Comparison of ENCODE assay signal across 1 cellular context in genomic region chr12:56299853-56300643, GRCh38.
TF ChIP-seq lines count a peak whose summit lies in the region.

TSS of gene CS (minus strand) at chr12:56300330. CDS start at chr12:56300201, 129 bp downstream.

TF ChIP-seq in HepG2, 621 proteins besides CTCF, POLR2A, EP300 and RAD21 (continued from another document and continues in another):
- no peak for TF ChIP-seq KLF12 (CRISPR knock-in tag; IDR thresholded peaks at IDR 0.05; ENCODE audit: borderline replicate concordance)
- peak; percentile 87 for TF ChIP-seq POLR2G (IDR thresholded peaks at IDR 0.05; ENCODE audit: low read depth, low read length)
- peak; percentile 60 for TF ChIP-seq CREM (IDR thresholded peaks at IDR 0.05)
- TF ChIP-seq CREM (CRISPR knock-in tag; IDR thresholded peaks at IDR 0.05) = no peak
- TF ChIP-seq ZNF12 (CRISPR knock-in tag; IDR thresholded peaks at IDR 0.05) = 0 out of 2 replicates have a peak, but pooled peaks have one; percentile 23
- no peak for TF ChIP-seq NR2F2 (IDR thresholded peaks at IDR 0.05; ENCODE audit: borderline replicate concordance, low read depth)
- TF ChIP-seq ZNF512B (CRISPR knock-in tag; IDR thresholded peaks at IDR 0.05; ENCODE audit: borderline replicate concordance) = no peak
- TF ChIP-seq KIAA2018 (CRISPR knock-in tag; IDR thresholded peaks at IDR 0.05; ENCODE audit: borderline replicate concordance) = peak; percentile 80; the same call in 1 of the 2 replicates
- peak; percentile 20; the same call in 1 of the 2 replicates for TF ChIP-seq TFDP1 (CRISPR knock-in tag; IDR thresholded peaks at IDR 0.05; ENCODE audit: borderline replicate concordance)
- TF ChIP-seq ZNF354B (CRISPR knock-in tag; IDR thresholded peaks at IDR 0.05) = peak; percentile 70; the same call in 1 of the 2 replicates
- 0 out of 2 replicates have a peak, but pooled peaks have one; percentile 3 for TF ChIP-seq RXRB (CRISPR knock-in tag; IDR thresholded peaks at IDR 0.05; ENCODE audit: borderline replicate concordance)
- no peak for TF ChIP-seq ATF2 (CRISPR knock-in tag; IDR thresholded peaks at IDR 0.05)
- 0 out of 2 replicates have a peak, but pooled peaks have one; percentile 2 for TF ChIP-seq ZNF777 (CRISPR knock-in tag; IDR thresholded peaks at IDR 0.05)
- no peak for TF ChIP-seq ONECUT2 (CRISPR knock-in tag; IDR thresholded peaks at IDR 0.05)
- peak; percentile 70 for TF ChIP-seq AGO1 (IDR thresholded peaks at IDR 0.05; ENCODE audit: low read depth, low read length, poor library complexity, severe bottlenecking)
- TF ChIP-seq ZNF564 (CRISPR knock-in tag; IDR thresholded peaks at IDR 0.05) = 0 out of 2 replicates have a peak, but pooled peaks have one; percentile 38
- TF ChIP-seq DMAP1 (CRISPR knock-in tag; IDR thresholded peaks at IDR 0.05) = peak; percentile 85; the same call in 1 of the 2 replicates
- peak; percentile 81 for TF ChIP-seq MEIS1 (CRISPR knock-in tag; IDR thresholded peaks at IDR 0.05; ENCODE audit: borderline replicate concordance)
- no peak for TF ChIP-seq MAFG (CRISPR knock-in tag; IDR thresholded peaks at IDR 0.05)
- TF ChIP-seq CBFB (CRISPR knock-in tag; IDR thresholded peaks at IDR 0.05) = peak; percentile 74
- TF ChIP-seq ZNF20 (CRISPR knock-in tag; IDR thresholded peaks at IDR 0.05) = no peak
- TF ChIP-seq IRF9 (CRISPR knock-in tag; IDR thresholded peaks at IDR 0.05; ENCODE audit: borderline replicate concordance) = peak; percentile 77; the same call in 1 of the 2 replicates
- TF ChIP-seq CEBPG (CRISPR knock-in tag; IDR thresholded peaks at IDR 0.05) = no peak
- TF ChIP-seq ZNF768 (CRISPR knock-in tag; IDR thresholded peaks at IDR 0.05) = peak; percentile 51; the same call in 1 of the 2 replicates
- TF ChIP-seq ZEB1 (IDR thresholded peaks at IDR 0.05; ENCODE audit: insufficient replicate concordance, low read depth) = no peak
- TF ChIP-seq ZNF772 (CRISPR knock-in tag; IDR thresholded peaks at IDR 0.05) = 0 out of 2 replicates have a peak, but pooled peaks have one; percentile 37
- TF ChIP-seq ZNF350 (CRISPR knock-in tag; IDR thresholded peaks at IDR 0.05; ENCODE audit: borderline replicate concordance, low read depth) = peak; percentile 84
- no peak for TF ChIP-seq BRD4 (CRISPR knock-in tag; IDR thresholded peaks at IDR 0.05)
- 0 out of 2 replicates have a peak, but pooled peaks have one; percentile 55 for TF ChIP-seq WIZ (CRISPR knock-in tag; IDR thresholded peaks at IDR 0.05)
- TF ChIP-seq ZGPAT (CRISPR knock-in tag; IDR thresholded peaks at IDR 0.05) = peak; percentile 47; the same call in 1 of the 2 replicates
- peak; percentile 62 for TF ChIP-seq SALL1 (CRISPR knock-in tag; IDR thresholded peaks at IDR 0.05)
- no peak for TF ChIP-seq GLMP (CRISPR knock-in tag; IDR thresholded peaks at IDR 0.05; ENCODE audit: borderline replicate concordance)
- TF ChIP-seq ZBTB21 (CRISPR knock-in tag; IDR thresholded peaks at IDR 0.05) = no peak
- no peak for TF ChIP-seq ZNF766 (CRISPR knock-in tag; IDR thresholded peaks at IDR 0.05; ENCODE audit: borderline replicate concordance)
- TF ChIP-seq ZNF746 (CRISPR knock-in tag; IDR thresholded peaks at IDR 0.05) = peak; percentile 49; the same call in 1 of the 2 replicates
- TF ChIP-seq MTF2 (CRISPR knock-in tag; IDR thresholded peaks at IDR 0.05; ENCODE audit: borderline replicate concordance) = 0 out of 2 replicates have a peak, but pooled peaks have one; percentile 32
- TF ChIP-seq HNRNPK (IDR thresholded peaks at IDR 0.05; ENCODE audit: low read depth, low read length, poor library complexity, severe bottlenecking) = peak; percentile 43
- peak; percentile 92 for TF ChIP-seq MYC (CRISPR knock-in tag; IDR thresholded peaks at IDR 0.05; ENCODE audit: borderline replicate concordance)
- peak; percentile 68 for TF ChIP-seq ZMYM4 (CRISPR knock-in tag; IDR thresholded peaks at IDR 0.05)
- TF ChIP-seq THAP9 (CRISPR knock-in tag; IDR thresholded peaks at IDR 0.05; ENCODE audit: borderline replicate concordance) = peak; percentile 72; the same call in 1 of the 2 replicates
- 0 out of 2 replicates have a peak, but pooled peaks have one; percentile 44 for TF ChIP-seq POLR2AphosphoS2 (IDR thresholded peaks at IDR 0.05; ENCODE audit: low read depth, low read length)
- no peak for TF ChIP-seq PAWR (CRISPR knock-in tag; IDR thresholded peaks at IDR 0.05; ENCODE audit: borderline replicate concordance)
